13 cellular contexts compared by ENCODE assay signal in the genomic region with DNA sequence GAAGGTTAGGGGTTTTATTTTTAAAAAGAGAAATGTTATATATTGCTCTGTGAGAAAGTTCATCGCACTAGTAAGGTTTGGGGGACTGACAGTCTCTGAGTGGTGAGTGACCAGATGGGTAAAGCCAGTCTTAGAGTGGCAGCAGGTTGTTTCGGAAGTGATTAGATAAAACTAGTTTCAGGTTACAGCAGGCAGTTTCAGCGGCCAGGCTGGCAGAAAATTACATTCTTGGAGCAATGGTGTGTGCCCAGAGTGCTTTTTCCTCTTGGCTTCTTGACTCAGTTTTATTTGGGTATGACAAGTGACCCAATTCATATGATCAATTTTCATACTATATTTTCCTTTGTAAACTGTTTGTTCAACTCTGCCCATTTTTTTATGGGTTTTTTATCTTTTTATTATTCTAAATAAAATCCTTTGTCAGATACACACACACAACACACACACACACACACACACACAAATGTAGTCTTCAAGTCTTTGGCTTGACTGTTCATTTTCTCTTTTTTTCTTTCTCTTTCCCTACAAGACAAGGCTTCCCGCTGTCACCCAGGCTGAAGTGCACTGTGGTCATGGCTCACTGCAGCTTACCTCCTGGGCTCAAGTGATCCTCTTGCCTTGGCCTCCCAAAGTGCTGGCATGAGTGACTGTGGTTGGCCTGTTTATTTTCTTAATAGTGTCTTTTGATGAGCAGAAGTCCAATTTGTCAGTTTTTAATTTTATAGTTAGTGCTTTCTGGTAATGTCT. TPM values are rescaled to one million over a fixed set of nuclear protein-coding genes. Genes with fewer than 3 reads are reported as not detected.
DNase-seq lines count a peak whose midpoint lies in the region; ATAC-seq, FAIRE-seq and TF ChIP-seq lines count a peak whose summit lies in the region.
"Had no signal": no experiment of that assay in that cellular context is flagged by ENCODE, and none has a peak within 500 bp of the region (broad histone marks: within the 10 kb centered on the region; RNA-seq: fewer than 3 reads in every experiment).

No MANE protein-coding gene starts in this region.

- H3K18ac ChIP-seq in neuronal stem cell (ENCODE audit: low read length): no peak overlapping the region

- no peak overlapping the region for H2BK120ac ChIP-seq in neuronal stem cell (ENCODE audit: low read depth, low read length)

- no peaks in the 10 kb centered on the region for H3K4me1 ChIP-seq in neuronal stem cell (ENCODE audit: control insufficient read depth in 2 of 2, insufficient read depth in 1 of 2, low read depth in 1 of 2, low read length in 2 of 2)

- H4K91ac ChIP-seq in neuronal stem cell (ENCODE audit: low read depth, low read length, poor library complexity): no peak overlapping the region

- no peak overlapping the region for H2BK5ac ChIP-seq in neuronal stem cell (ENCODE audit: low read length)

- no peak overlapping the region for H3K14ac ChIP-seq in neuronal stem cell (ENCODE audit: low read length)

- no peak for TF ChIP-seq CTCF in kidney epithelial cell (IDR thresholded peaks at IDR 0.05; ENCODE audit: insufficient read depth, low read length, poor library complexity, severe bottlenecking)

- H2AFZ ChIP-seq in neuronal stem cell (ENCODE audit: low read length): no peak overlapping the region
- H2AFZ ChIP-seq: parathyroid adenoma had no signal

- peak; percentile 92 for DNase-seq in DMS 273 (lab: John Stamatoyannopoulos, UW; ENCODE audit: unreplicated experiment)
- DNase-seq in LoVo (ENCODE audit: low spot score): peak; percentile 8
- peak; percentile 10 for DNase-seq in RCC 7860 (ENCODE audit: low spot score)
- peak; percentile 1 for DNase-seq in kidney epithelial cell (ENCODE audit: low read depth)
- no peak for DNase-seq in globus pallidus (ENCODE audit: low spot score)
- DNase-seq in neuronal stem cell (ENCODE audit: low spot score): no peak
- no peak for DNase-seq in inferior parietal cortex (ENCODE audit: extremely low spot score)
- DNase-seq: activated effector memory CD4-positive, alpha-beta T cell treated with anti-CD3 and anti-CD28 coated beads, Interleukin-2, amount 50 U/mL, for 16 hours; islet precursor cell had no signal

- peaks cover 1% of the 10 kb centered on the region for H3K79me1 ChIP-seq in neuronal stem cell (ENCODE audit: low read depth, low read length)

- H3K23ac ChIP-seq in neuronal stem cell (ENCODE audit: low read depth, low read length, poor library complexity): no peak overlapping the region

- no peak for ATAC-seq in GM18861 (IDR thresholded peaks at IDR 0.05; ENCODE audit: unreplicated experiment)

- no peak overlapping the region for H3K4ac ChIP-seq in neuronal stem cell (ENCODE audit: low read length)

- H4K8ac ChIP-seq in neuronal stem cell (ENCODE audit: low read depth, low read length): no peak overlapping the region

- H3K36me3 ChIP-seq in kidney epithelial cell (ENCODE audit: control insufficient read depth, insufficient read depth, low read length) (no peaks in the 10 kb centered on the region), neuronal stem cell (replicated peaks in 1 of 2; ENCODE audit: control insufficient read depth in 2 of 2, insufficient read depth in 2 of 2, low read length in 2 of 2) (no peaks in the 10 kb centered on the region)

- no peak overlapping the region for H3K4me2 ChIP-seq in neuronal stem cell (ENCODE audit: insufficient read depth, low read length, poor library complexity, severe bottlenecking)
- H3K4me2 ChIP-seq: BLaER1 treated with 17β-estradiol and CSF1 and Interleukin-3, amounts not matched to agents 10 nM and 100 nM had no signal

- no peak overlapping the region for H2AK5ac ChIP-seq in neuronal stem cell (ENCODE audit: low read depth, low read length)

- FAIRE-seq in RCC 7860 (lab: Jason Lieb, UNC): peak; percentile 73
- FAIRE-seq: endometrium had no signal

- no peak overlapping the region for H2BK12ac ChIP-seq in neuronal stem cell (ENCODE audit: low read length)

- no peak overlapping the region for H3K27ac ChIP-seq in neuronal stem cell (replicated peaks; ENCODE audit: low read length)
- H3K27ac ChIP-seq: BLaER1 treated with 17β-estradiol and CSF1 and Interleukin-3, amounts not matched to agents 10 nM and 100 nM; parathyroid adenoma had no signal

- peaks cover 1 to 10% of the 10 kb centered on the region in 2 donors for H3K9me3 ChIP-seq in neuronal stem cell (replicated peaks in 1 of 2; ENCODE audit: control insufficient read depth in 2 of 2, insufficient read depth in 1 of 2, low read depth in 1 of 2, low read length in 2 of 2)

- H3K4me3 ChIP-seq in kidney epithelial cell (ENCODE audit: low read depth, low read length): no peak overlapping the region
- no peak overlapping the region for H3K4me3 ChIP-seq in neuronal stem cell (ENCODE audit: low read length in 2 of 2)
- H3K4me3 ChIP-seq: BLaER1 treated with 17β-estradiol and CSF1 and Interleukin-3, amounts not matched to agents 10 nM and 100 nM had no signal

- WGBS in neuronal stem cell (ENCODE audit: extremely low coverage in 2 of 2, insufficient read length in 2 of 2, insufficient replicate concordance in 1 of 2), 2 donors: no CpG with 5 or more reads among the region's 4 CpGs

- H2BK15ac ChIP-seq in neuronal stem cell (ENCODE audit: low read length): no peak overlapping the region

- no peak overlapping the region for H3K9ac ChIP-seq in neuronal stem cell (ENCODE audit: low read depth, low read length, poor library complexity)
- H3K9ac ChIP-seq: BLaER1 treated with 17β-estradiol and CSF1 and Interleukin-3, amounts not matched to agents 10 nM and 100 nM; parathyroid adenoma had no signal

- no peaks in the 10 kb centered on the region for H3K27me3 ChIP-seq in kidney epithelial cell (ENCODE audit: control insufficient read depth, insufficient read depth, low read length)
- no peaks in the 10 kb centered on the region for H3K27me3 ChIP-seq in neuronal stem cell (ENCODE audit: control insufficient read depth in 3 of 3, insufficient read depth in 3 of 3, low read depth in 1 of 3, low read length in 3 of 3)
- H3K27me3 ChIP-seq: BLaER1 treated with 17β-estradiol and CSF1 and Interleukin-3, amounts not matched to agents 10 nM and 100 nM had no signal

RNA-seq across cellular contexts. Expression of gene RALBP1, which starts 30.9 kb away (rescaled TPM):
- 54.9 and 57.1 TPM in 2 replicates for total RNA-seq in kidney epithelial cell
- 97.0 TPM for polyA plus RNA-seq in neuronal stem cell (2013, experiment 1 of 2)
- 108 TPM for polyA plus RNA-seq in neuronal stem cell (2013, experiment 2 of 2)

Comparison
In these comparisons a context has a peak if more than half of its experiments do, and no peak if none do; other contexts are left out.
1. DNase-seq: peak in DMS 273 (single experiment), LoVo (single experiment), RCC 7860 (single experiment) and kidney epithelial cell (single experiment); none in globus pallidus (single experiment), neuronal stem cell (single experiment) and inferior parietal cortex (single experiment).